Comparison of ENCODE assay signal across 8 cellular contexts in genomic region chr14:60094306-60094897, GRCh38. TPM values are rescaled to one million over a fixed set of nuclear protein-coding genes. Genes with fewer than 3 reads are reported as not detected.
DNase-seq lines count a peak whose midpoint lies in the region; ATAC-seq and TF ChIP-seq lines count a peak whose summit lies in the region.

No MANE protein-coding gene starts in this region.

- intact Hi-C loops in gastrocnemius medialis (cut with DNase I; ENCODE audit: low total_unique reads), result loop anchor here (5.0 to 10.0 kb wide), 2 partner anchors 558 to 1050 kb away; no protein-coding TSS in a partner anchor
- intact Hi-C loops in head of caudate nucleus (cut with DNase I), result loop anchor here (5.0 kb wide), 2 partner anchors 73 to 153 kb away; partner anchors contain the start of genes DHRS7 and PPM1A

- in situ Hi-C loops in gastrocnemius medialis (cut with MboI; ENCODE audit: low sequenced_read_pairs in 4 of 4), result loop anchor here in 3 of 4 donors (5.0 to 10.0 kb wide), 3 partner anchors 58 to 160 kb away; partner anchors contain the start of gene DHRS7 (in 2 of the 3)

- no peak for TF ChIP-seq CTCF in RWPE2 (IDR thresholded peaks at IDR 0.05; ENCODE audit: poor library complexity, severe bottlenecking)
- TF ChIP-seq CTCF in epithelial cell of proximal tubule (conservative IDR thresholded peaks at IDR 0.05; ENCODE audit: low read depth, low read length), result no peak
- no peak for TF ChIP-seq CTCF in gastrocnemius medialis (IDR thresholded peaks at IDR 0.05 in 4 of 5, conservative IDR thresholded peaks at IDR 0.05 in 1 of 5)

- TF ChIP-seq POLR2A in gastrocnemius medialis (IDR thresholded peaks at IDR 0.05), result no peak

- peaks cover 30% of the 10 kb centered on the region for H3K36me3 ChIP-seq in RWPE2 (ENCODE audit: low read depth)
- H3K36me3 ChIP-seq in gastrocnemius medialis, result no peaks in the 10 kb centered on the region

- H3K27ac ChIP-seq in RWPE2 (ENCODE audit: poor library complexity, severe bottlenecking), result peak overlapping the region; percentile 94
- H3K27ac ChIP-seq in gastrocnemius medialis, result peak overlapping the region; percentile 88 to 99 (median 96)

- H3K9me3 ChIP-seq in RWPE2 (ENCODE audit: severe bottlenecking), result no peaks in the 10 kb centered on the region
- H3K9me3 ChIP-seq in gastrocnemius medialis, result no peaks in the 10 kb centered on the region

- DNase-seq in NCI-H526 (lab: John Stamatoyannopoulos, UW), result peak; percentile 13 to 31
- DNase-seq in NCI-H526 treated with DMSO at 0.1 percent for 48 hours (lab: John Stamatoyannopoulos, UW), result no peak
- DNase-seq in RWPE2 (ENCODE audit: low spot score), result no peak
- no peak for DNase-seq in epithelial cell of proximal tubule (ENCODE audit: low read depth)
- no peak for DNase-seq in gastrocnemius medialis
- no peak for DNase-seq in NAMALWA (ENCODE audit: low spot score)
- no peak for DNase-seq in DMS153 (lab: John Stamatoyannopoulos, UW)
- no peak for DNase-seq in head of caudate nucleus

- ATAC-seq in RWPE2 (ENCODE audit: low read depth), result 0 out of 3 replicates have a peak, but pooled peaks have one; percentile 5
- ATAC-seq in gastrocnemius medialis, result no peak

- peaks cover 32% of the 10 kb centered on the region for H3K4me1 ChIP-seq in RWPE2 (ENCODE audit: insufficient read depth, poor library complexity, severe bottlenecking)
- H3K4me1 ChIP-seq in gastrocnemius medialis, result peaks cover 46 to 56% of the 10 kb centered on the region in 2 donors

- H3K27me3 ChIP-seq in RWPE2 (ENCODE audit: insufficient read depth, poor library complexity, severe bottlenecking), result no peaks in the 10 kb centered on the region
- no peaks in the 10 kb centered on the region for H3K27me3 ChIP-seq in gastrocnemius medialis

- H3K4me3 ChIP-seq in RWPE2 (ENCODE audit: severe bottlenecking), result peak overlapping the region; percentile 57
- peak overlapping the region; percentile 89 for H3K4me3 ChIP-seq in epithelial cell of proximal tubule (ENCODE audit: low read depth, low read length)
- H3K4me3 ChIP-seq in gastrocnemius medialis, result peak overlapping the region in 3 of 4 donors; percentile 71 to 73 (median 73)

RNA-seq across cellular contexts. Expression of gene PCNX4, which starts 2.7 kb away (rescaled TPM):
- total RNA-seq in epithelial cell of proximal tubule, result 39.1 and 63.8 TPM in 2 replicates
- total RNA-seq in gastrocnemius medialis, result 10 to 100 TPM; 11.3 to 42.8 (median 34.8) TPM

Comparison
In these comparisons a context has a peak if more than half of its experiments do, and no peak if none do; other contexts are left out.
1. DNase-seq: peak in NCI-H526 (2 of 2); none in NCI-H526 treated with DMSO at 0.1 percent for 48 hours (single experiment), RWPE2 (single experiment), epithelial cell of proximal tubule (single experiment), gastrocnemius medialis (0 of 2), NAMALWA (single experiment), DMS153 (single experiment) and head of caudate nucleus (0 of 42).
2. Peak in every context shown above with its lines, with median percentiles within 50 percentile points of each other: H3K4me3 ChIP-seq.